32 cellular contexts compared by ENCODE assay signal in genomic region chr17:27157297-27157696, GRCh38.
"Had no signal": no experiment of that assay in that cellular context is flagged by ENCODE, and none has a peak within 500 bp of the region (broad histone marks: within the 10 kb centered on the region; RNA-seq: fewer than 3 reads in every experiment).

No MANE protein-coding gene starts in this region.

- H3K27ac ChIP-seq: adrenal gland, body of pancreas, breast epithelium, RWPE1, WERI-Rb-1 had no signal

- H3K27me3 ChIP-seq: adrenal gland, body of pancreas, breast epithelium, MG63 had no signal

- DNase-seq: activated CD4-positive, alpha-beta T cell treated with anti-CD3 and anti-CD28 coated beads for 1 hour; activated CD4-positive, alpha-beta T cell treated with anti-CD3 and anti-CD28 coated beads for 48 hours; activated CD4-positive, alpha-beta T cell treated with anti-CD3 and anti-CD28 coated beads, Interleukin-2, amount 50 U/mL, for 4 hours; activated CD4-positive, CD25-positive, alpha-beta regulatory T cell; activated CD8-positive, alpha-beta T cell treated with anti-CD3 and anti-CD28 coated beads for 36 hours; activated gamma-delta T cell treated with Interleukin-2 at 50 U/mL for 16 hours; activated naive CD4-positive, alpha-beta T cell treated with anti-CD3 and anti-CD28 coated beads for 36 hours; activated T-cell treated with anti-CD3 and anti-CD28 coated beads, Interleukin-2, amount 50 U/mL, for 1 hour; activated T-cell treated with anti-CD3 and anti-CD28 coated beads, Interleukin-2, amount 50 U/mL, for 72 hours; adrenal gland; body of pancreas; caudate nucleus; cerebellar nuclear complex; Kasumi-1; KG1; MG63; MV-4-11; NCI-H1092; NCI-H1436 treated with DMSO at 0.1 percent for 48 hours; NCI-H1694 treated with DMSO at 0.1 percent for 48 hours; NCI-H2029; NCI-H345; NCI-H524 treated with DMSO at 0.1 percent for 48 hours; SW 1271; T-helper 1 cell; T-helper 2 cell; T-helper 9 cell; WERI-Rb-1 had no signal

- H3K9me3 Mint-ChIP-seq: activated CD8-positive, alpha-beta T cell treated with anti-CD3 and anti-CD28 coated beads for 36 hours; activated naive CD4-positive, alpha-beta T cell treated with anti-CD3 and anti-CD28 coated beads, Interleukin-2, amount 50 U/mL, for 72 hours; activated T-cell treated with anti-CD3 and anti-CD28 coated beads, Interleukin-2, amount 50 U/mL, for 72 hours; activated T-helper 17 cell treated with anti-CD3 and anti-CD28 coated beads, Interleukin-2, amount 50 U/mL, for 72 hours had no signal

- H3K4me1 ChIP-seq: adrenal gland, body of pancreas, breast epithelium had no signal

- H3K27me3 Mint-ChIP-seq: activated CD8-positive, alpha-beta T cell treated with anti-CD3 and anti-CD28 coated beads for 36 hours; activated T-helper 17 cell treated with anti-CD3 and anti-CD28 coated beads, Interleukin-2, amount 50 U/mL, for 72 hours had no signal

- H3K4me3 Mint-ChIP-seq: activated CD8-positive, alpha-beta T cell treated with anti-CD3 and anti-CD28 coated beads for 36 hours; activated naive CD4-positive, alpha-beta T cell treated with anti-CD3 and anti-CD28 coated beads for 36 hours; activated T-cell treated with anti-CD3 and anti-CD28 coated beads, Interleukin-2, amount 50 U/mL, for 72 hours; activated T-helper 17 cell treated with anti-CD3 and anti-CD28 coated beads, Interleukin-2, amount 50 U/mL, for 72 hours had no signal

- H3K27ac Mint-ChIP-seq: activated CD8-positive, alpha-beta T cell treated with anti-CD3 and anti-CD28 coated beads for 36 hours; activated naive CD4-positive, alpha-beta T cell treated with anti-CD3 and anti-CD28 coated beads for 36 hours; activated T-cell treated with anti-CD3 and anti-CD28 coated beads, Interleukin-2, amount 50 U/mL, for 72 hours; activated T-helper 17 cell treated with anti-CD3 and anti-CD28 coated beads, Interleukin-2, amount 50 U/mL, for 72 hours had no signal

- H3K9me3 ChIP-seq: adrenal gland, body of pancreas, breast epithelium, MG63 had no signal

- H3K36me3 ChIP-seq: adrenal gland, breast epithelium, MG63, WERI-Rb-1 had no signal

- H3K4me1 Mint-ChIP-seq: activated T-helper 17 cell treated with anti-CD3 and anti-CD28 coated beads, Interleukin-2, amount 50 U/mL, for 72 hours had no signal

- H3K36me3 Mint-ChIP-seq: activated naive CD4-positive, alpha-beta T cell treated with anti-CD3 and anti-CD28 coated beads, Interleukin-2, amount 50 U/mL, for 72 hours had no signal

- H3K4me3 ChIP-seq: adrenal gland, body of pancreas, breast epithelium, MG63 had no signal
